Comparison of ENCODE assay signal across 18 cellular contexts in the genomic region with DNA sequence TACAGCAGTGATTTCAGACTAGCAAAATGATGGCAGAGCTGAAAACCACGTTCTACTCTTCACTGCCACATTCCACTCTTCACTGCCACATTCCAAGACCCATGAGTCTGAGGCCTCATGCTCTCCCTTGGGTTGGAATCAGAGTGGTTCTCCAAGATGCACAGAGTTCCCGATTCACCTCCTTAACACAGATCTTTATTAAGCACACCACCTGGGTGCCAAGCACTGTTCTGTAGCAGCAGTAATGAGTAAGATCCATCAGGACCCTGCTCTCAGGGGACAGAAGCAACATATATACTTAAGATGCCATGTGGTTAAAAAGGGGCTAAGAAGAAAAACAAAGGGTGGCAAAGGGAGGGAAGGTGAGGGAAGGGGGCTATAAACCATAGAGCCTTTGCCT. TPM values are rescaled to one million over a fixed set of nuclear protein-coding genes. Genes with fewer than 3 reads are reported as not detected.
DNase-seq lines count a peak whose midpoint lies in the region; ATAC-seq and TF ChIP-seq lines count a peak whose summit lies in the region.
"Had no signal": no experiment of that assay in that cellular context is flagged by ENCODE, and none has a peak within 500 bp of the region (broad histone marks: within the 10 kb centered on the region; RNA-seq: fewer than 3 reads in every experiment).

No MANE protein-coding gene starts in this region.

- H3K9ac ChIP-seq in SK-N-SH = no peak overlapping the region

- no peaks in the 10 kb centered on the region for H3K9me3 ChIP-seq in SK-N-SH
- H3K9me3 ChIP-seq in T-helper 17 cell (ENCODE audit: control insufficient read depth, low read length, poor library complexity, severe bottlenecking) = no peaks in the 10 kb centered on the region
- H3K9me3 ChIP-seq in uterus = no peaks in the 10 kb centered on the region
- H3K9me3 ChIP-seq: Caco-2 had no signal

- no peaks in the 10 kb centered on the region for H3K9me2 ChIP-seq in SK-N-SH

- H3K4me1 Mint-ChIP-seq in activated naive CD4-positive, alpha-beta T cell treated with anti-CD3 and anti-CD28 coated beads, Interleukin-2, amount 50 U/mL, for 24 hours = peaks cover 76% of the 10 kb centered on the region
- H3K4me1 Mint-ChIP-seq in activated naive CD4-positive, alpha-beta T cell treated with anti-CD3 and anti-CD28 coated beads, Interleukin-2, amount 10 ng/mL, durations not matched to agents 7 days and 5 days = peaks cover 67% of the 10 kb centered on the region
- H3K4me1 Mint-ChIP-seq in T-helper 17 cell = peaks cover 32% of the 10 kb centered on the region
- H3K4me1 Mint-ChIP-seq: CD14-positive monocyte had no signal

- H3K4me3 Mint-ChIP-seq in activated naive CD4-positive, alpha-beta T cell treated with anti-CD3 and anti-CD28 coated beads, Interleukin-2, amount 50 U/mL, for 24 hours = no peak overlapping the region
- no peak overlapping the region for H3K4me3 Mint-ChIP-seq in activated naive CD4-positive, alpha-beta T cell treated with anti-CD3 and anti-CD28 coated beads, Interleukin-2, amount 10 ng/mL, durations not matched to agents 7 days and 5 days
- no peak overlapping the region for H3K4me3 Mint-ChIP-seq in T-helper 17 cell
- H3K4me3 Mint-ChIP-seq: CD14-positive monocyte had no signal

- no peaks in the 10 kb centered on the region for H3K27me3 Mint-ChIP-seq in activated naive CD4-positive, alpha-beta T cell treated with anti-CD3 and anti-CD28 coated beads, Interleukin-2, amount 50 U/mL, for 24 hours
- H3K27me3 Mint-ChIP-seq in activated naive CD4-positive, alpha-beta T cell treated with anti-CD3 and anti-CD28 coated beads, Interleukin-2, amount 10 ng/mL, durations not matched to agents 7 days and 5 days = no peaks in the 10 kb centered on the region
- peaks cover 9% of the 10 kb centered on the region for H3K27me3 Mint-ChIP-seq in T-helper 17 cell

- no peak for TF ChIP-seq POLR2A in uterus (IDR thresholded peaks at IDR 0.05)

- no peaks in the 10 kb centered on the region for H3K36me3 ChIP-seq in SK-N-SH (replicated peaks in 1 of 2; ENCODE audit: control insufficient read depth in 1 of 2, insufficient read depth in 2 of 2, low read length in 1 of 2)
- no peaks in the 10 kb centered on the region for H3K36me3 ChIP-seq in uterus

- H3K27ac ChIP-seq in SK-N-SH (ENCODE audit: low read depth in 2 of 2, low read length in 1 of 2) (no peak overlapping the region), uterus (peak overlapping the region; percentile 27 to 79)
- H3K27ac ChIP-seq: 22Rv1 had no signal

- H3F3A ChIP-seq in SK-N-SH (replicated peaks; ENCODE audit: insufficient read depth) = no peaks in the 10 kb centered on the region

- no peak overlapping the region for H2AFZ ChIP-seq in SK-N-SH (ENCODE audit: low read depth)

- no peak overlapping the region for H3K4me2 ChIP-seq in SK-N-SH

- H4K20me1 ChIP-seq in SK-N-SH (ENCODE audit: insufficient read depth) = no peaks in the 10 kb centered on the region

- intact Hi-C loops in uterus (cut with DNase I; ENCODE audit: low total_unique reads) = no loop called here
- intact Hi-C loops in cardiac septum (cut with DNase I) = no loop called here

- peaks cover 4% of the 10 kb centered on the region for H3K9me3 Mint-ChIP-seq in activated naive CD4-positive, alpha-beta T cell treated with anti-CD3 and anti-CD28 coated beads, Interleukin-2, amount 50 U/mL, for 24 hours
- no peaks in the 10 kb centered on the region for H3K9me3 Mint-ChIP-seq in activated naive CD4-positive, alpha-beta T cell treated with anti-CD3 and anti-CD28 coated beads, Interleukin-2, amount 10 ng/mL, durations not matched to agents 7 days and 5 days

- no peak for TF ChIP-seq RAD21 in SK-N-SH (IDR thresholded peaks at IDR 0.05; ENCODE audit: low read length)

- H3K4me3 ChIP-seq in SK-N-SH (ENCODE audit: low read depth in 2 of 2, low read length in 1 of 2) = no peak overlapping the region
- no peak overlapping the region for H3K4me3 ChIP-seq in uterus

- CTCF ChIA-PET in SK-N-SH (lab: Yijun Ruan, JAX) = interaction anchor here (1.0 kb wide), 1 partner anchor 756 kb away, joined by 4 read pairs; no protein-coding TSS in a partner anchor
- CTCF ChIA-PET in activated naive CD4-positive, alpha-beta T cell treated with anti-CD3 and anti-CD28 coated beads, Interleukin-2, amount 10 ng/mL, durations not matched to agents 7 days and 5 days (lab: Charles Lee) = interaction anchor here (0.6 kb wide), 2 partner anchors 230 to 928 kb away, joined by 3 read pairs; no protein-coding TSS in a partner anchor

- ATAC-seq in SK-N-SH treated with all-trans-retinoic acid at 6 μM for 48 hours = no peak
- no peak for ATAC-seq in T-helper 17 cell
- ATAC-seq: Right ventricle myocardium inferior had no signal

- peak overlapping the region; percentile 88 for H3K27ac Mint-ChIP-seq in activated naive CD4-positive, alpha-beta T cell treated with anti-CD3 and anti-CD28 coated beads, Interleukin-2, amount 50 U/mL, for 24 hours
- no peak overlapping the region for H3K27ac Mint-ChIP-seq in activated naive CD4-positive, alpha-beta T cell treated with anti-CD3 and anti-CD28 coated beads, Interleukin-2, amount 10 ng/mL, durations not matched to agents 7 days and 5 days
- peak overlapping the region; percentile 96 for H3K27ac Mint-ChIP-seq in T-helper 17 cell
- H3K27ac Mint-ChIP-seq: CD14-positive monocyte had no signal

- DNase-seq in SK-N-SH = no peak
- DNase-seq in activated naive CD4-positive, alpha-beta T cell treated with anti-CD3 and anti-CD28 coated beads, Interleukin-2, amount 10 ng/mL, durations not matched to agents 7 days and 5 days = no peak
- no peak for DNase-seq in T-helper 17 cell
- DNase-seq in uterus = no peak
- no peak for DNase-seq in cardiac septum (ENCODE audit: low spot score)
- DNase-seq in hippocampal formation (lab: John Stamatoyannopoulos, UW) = no peak
- DNase-seq: AML-193, Caco-2, NCI-H1092 treated with DMSO at 0.1 percent for 48 hours, NCI-H2081, NCI-H2171 treated with DMSO at 0.1 percent for 48 hours, NCI-H446 treated with DMSO at 0.1 percent for 48 hours had no signal

- POLR2A ChIA-PET in SK-N-SH (lab: Yijun Ruan, JAX) = no interaction called here

- no peaks in the 10 kb centered on the region for H3K27me3 ChIP-seq in SK-N-SH (ENCODE audit: insufficient read depth)
- no peaks in the 10 kb centered on the region for H3K27me3 ChIP-seq in uterus

- H3K79me2 ChIP-seq in SK-N-SH (ENCODE audit: insufficient read depth) = no peaks in the 10 kb centered on the region

- TF ChIP-seq EP300 in SK-N-SH (IDR thresholded peaks at IDR 0.05; ENCODE audit: borderline replicate concordance in 1 of 2, low read depth in 1 of 2, low read length in 1 of 2) = no peak

- no peak for TF ChIP-seq CTCF in SK-N-SH (IDR thresholded peaks at IDR 0.05)
- no peak for TF ChIP-seq CTCF in uterus (IDR thresholded peaks at IDR 0.05)

- WGBS in SK-N-SH (ENCODE audit: low lambda C conversion rate) = 54% methylated on average over 2 of the region's 2 CpGs

- H3K4me1 ChIP-seq in SK-N-SH (ENCODE audit: control insufficient read depth in 1 of 2, insufficient read depth in 2 of 2, low read depth in 1 of 2, low read length in 1 of 2) = peaks cover 0 to 25% of the 10 kb centered on the region in 2 experiments; a peak in 3 of 4 replicates
- H3K4me1 ChIP-seq in uterus = no peaks in the 10 kb centered on the region
- H3K4me1 ChIP-seq: Caco-2 had no signal

- H3K36me3 Mint-ChIP-seq in activated naive CD4-positive, alpha-beta T cell treated with anti-CD3 and anti-CD28 coated beads, Interleukin-2, amount 50 U/mL, for 24 hours = peaks cover 20% of the 10 kb centered on the region
- H3K36me3 Mint-ChIP-seq in activated naive CD4-positive, alpha-beta T cell treated with anti-CD3 and anti-CD28 coated beads, Interleukin-2, amount 10 ng/mL, durations not matched to agents 7 days and 5 days = peaks cover 6% of the 10 kb centered on the region
- peaks cover 2% of the 10 kb centered on the region for H3K36me3 Mint-ChIP-seq in T-helper 17 cell (ENCODE audit: low read depth)
- H3K36me3 Mint-ChIP-seq: CD14-positive monocyte had no signal

TF ChIP-seq in SK-N-SH treated with all-trans-retinoic acid at 6 μM for 48 hours, 23 proteins besides CTCF, POLR2A, EP300 and RAD21:
- TF ChIP-seq ZNF565 (CRISPR knock-in tag; conservative IDR thresholded peaks at IDR 0.05; ENCODE audit: low read depth) = no peak
- TF ChIP-seq ZNF70 (CRISPR knock-in tag; IDR thresholded peaks at IDR 0.05) = peak; percentile 99

TF ChIP-seq in SK-N-SH, 30 proteins besides CTCF, POLR2A, EP300 and RAD21:
- TF ChIP-seq RFX5 (IDR thresholded peaks at IDR 0.05; ENCODE audit: low read length) (no peak), CHD2 (IDR thresholded peaks at IDR 0.05; ENCODE audit: low read length, partially characterized antibody) (no peak), JUND (IDR thresholded peaks at IDR 0.05) (no peak), MEF2A (IDR thresholded peaks at IDR 0.05; ENCODE audit: borderline replicate concordance, low read depth) (no peak), USF1 (IDR thresholded peaks at IDR 0.05; ENCODE audit: borderline replicate concordance, low read depth) (no peak), MXI1 (IDR thresholded peaks at IDR 0.05; ENCODE audit: low read depth, low read length) (no peak)

RNA-seq across cellular contexts. Expression of gene TSHZ2, which starts 26.9 kb away (rescaled TPM):
- polyA plus RNA-seq in SK-N-SH (2012; rRNA removed) = 0.11 and 0.13 TPM in 2 replicates
- 0.12 and 0.26 TPM in 2 replicates for polyA plus RNA-seq in SK-N-SH (2012; cell fraction: cytosol; rRNA removed)
- polyA plus RNA-seq in SK-N-SH (2012; cell fraction: nucleus; rRNA removed) = 0.13 and 0.27 TPM in 2 replicates
- 10 to 100 TPM; 29.1 to 30.7 TPM for total RNA-seq in T-helper 17 cell
- total RNA-seq in uterus = 10 to 100 TPM; 22.0 to 50.1 (median 33.1) TPM
- 7.5 TPM for total RNA-seq in cardiac septum
- total RNA-seq: LHCN-M2 had no signal
- polyA plus RNA-seq: CD14-positive monocyte had no signal

Comparison
In these comparisons a context has a peak if more than half of its experiments do, and no peak if none do; other contexts are left out.
1. H3K27ac ChIP-seq: peak in uterus (2 of 2); none in SK-N-SH (0 of 2).